In the genomic region with DNA sequence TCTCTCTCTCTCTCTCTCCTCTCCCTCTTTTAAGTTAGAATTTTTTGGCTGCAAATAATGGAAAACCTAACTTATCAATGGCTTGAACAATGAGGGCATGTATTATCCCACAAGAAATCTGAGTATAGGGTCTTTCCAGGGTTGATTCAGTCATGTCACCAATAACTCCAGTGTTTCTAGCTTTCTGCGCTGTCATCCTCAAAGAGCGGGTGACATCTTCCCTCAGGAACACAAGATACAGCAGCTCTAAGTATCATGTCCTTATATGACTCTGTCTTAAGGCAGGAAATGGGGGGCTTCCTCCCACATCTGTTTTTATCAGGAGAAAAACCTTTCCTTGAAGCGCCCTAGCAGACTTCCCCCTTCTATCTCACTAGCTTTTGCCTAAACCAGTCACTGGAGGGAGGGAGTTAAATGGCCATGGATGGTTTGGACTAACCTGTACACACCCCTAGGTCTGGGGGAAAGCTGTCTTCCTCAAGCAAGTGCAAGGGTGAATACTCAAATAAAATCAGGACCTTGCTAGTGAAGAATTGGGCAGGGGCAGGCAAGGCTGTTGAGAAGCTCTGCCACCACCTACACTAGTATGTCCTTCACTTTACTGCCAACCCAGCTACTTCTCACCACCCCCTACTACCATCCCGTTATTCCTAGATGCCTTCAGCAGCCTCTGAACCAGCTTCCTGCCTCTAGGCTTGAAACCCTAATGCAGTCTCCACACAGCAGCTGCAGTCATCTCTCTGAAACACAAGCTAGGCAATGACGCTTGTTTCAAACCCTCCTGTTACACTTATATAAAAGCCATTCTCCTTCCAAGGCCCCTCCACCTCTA, we compare ENCODE assay signal across 1 cellular context.
TF ChIP-seq lines count a peak whose summit lies in the region.

No MANE protein-coding gene starts in this region.

TF ChIP-seq in GM12878, 131 proteins besides CTCF, POLR2A, EP300 and RAD21:
- TF ChIP-seq CUX1 (IDR thresholded peaks at IDR 0.05; ENCODE audit: insufficient replicate concordance, low read depth, low read length) (no peak), RB1 (IDR thresholded peaks at IDR 0.05; ENCODE audit: borderline replicate concordance) (no peak), MEF2A (IDR thresholded peaks at IDR 0.05; ENCODE audit: insufficient read depth, low read depth, low read length) (no peak), MAX (IDR thresholded peaks at IDR 0.05; ENCODE audit: low read depth, low read length) (no peak), GABPA (IDR thresholded peaks at IDR 0.05; ENCODE audit: low read depth) (no peak), NR2F1 (conservative IDR thresholded peaks at IDR 0.05) (no peak), GATAD2B (conservative IDR thresholded peaks at IDR 0.05; ENCODE audit: low read depth) (no peak), ATF7 (IDR thresholded peaks at IDR 0.05; ENCODE audit: low read depth) (no peak)
- TF ChIP-seq, protein P1, sequence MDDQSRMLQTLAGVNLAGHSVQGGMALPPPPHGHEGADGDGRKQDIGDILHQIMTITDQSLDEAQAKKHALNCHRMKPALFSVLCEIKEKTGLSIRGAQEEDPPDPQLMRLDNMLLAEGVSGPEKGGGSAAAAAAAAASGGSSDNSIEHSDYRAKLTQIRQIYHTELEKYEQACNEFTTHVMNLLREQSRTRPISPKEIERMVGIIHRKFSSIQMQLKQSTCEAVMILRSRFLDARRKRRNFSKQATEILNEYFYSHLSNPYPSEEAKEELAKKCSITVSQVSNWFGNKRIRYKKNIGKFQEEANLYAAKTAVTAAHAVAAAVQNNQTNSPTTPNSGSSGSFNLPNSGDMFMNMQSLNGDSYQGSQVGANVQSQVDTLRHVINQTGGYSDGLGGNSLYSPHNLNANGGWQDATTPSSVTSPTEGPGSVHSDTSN (IDR thresholded peaks at IDR 0.05; ENCODE audit: insufficient replicate concordance, low read depth, low read length) = no peak
- TF ChIP-seq, protein P2, sequence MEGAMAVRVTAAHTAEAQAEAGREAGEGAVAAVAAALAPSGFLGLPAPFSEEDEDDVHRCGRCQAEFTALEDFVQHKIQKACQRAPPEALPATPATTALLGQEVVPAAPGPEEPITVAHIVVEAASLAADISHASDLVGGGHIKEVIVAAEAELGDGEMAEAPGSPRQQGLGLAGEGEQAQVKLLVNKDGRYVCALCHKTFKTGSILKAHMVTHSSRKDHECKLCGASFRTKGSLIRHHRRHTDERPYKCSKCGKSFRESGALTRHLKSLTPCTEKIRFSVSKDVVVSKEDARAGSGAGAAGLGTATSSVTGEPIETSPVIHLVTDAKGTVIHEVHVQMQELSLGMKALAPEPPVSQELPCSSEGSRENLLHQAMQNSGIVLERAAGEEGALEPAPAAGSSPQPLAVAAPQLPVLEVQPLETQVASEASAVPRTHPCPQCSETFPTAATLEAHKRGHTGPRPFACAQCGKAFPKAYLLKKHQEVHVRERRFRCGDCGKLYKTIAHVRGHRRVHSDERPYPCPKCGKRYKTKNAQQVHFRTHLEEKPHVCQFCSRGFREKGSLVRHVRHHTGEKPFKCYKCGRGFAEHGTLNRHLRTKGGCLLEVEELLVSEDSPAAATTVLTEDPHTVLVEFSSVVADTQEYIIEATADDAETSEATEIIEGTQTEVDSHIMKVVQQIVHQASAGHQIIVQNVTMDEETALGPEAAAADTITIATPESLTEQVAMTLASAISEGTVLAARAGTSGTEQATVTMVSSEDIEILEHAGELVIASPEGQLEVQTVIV (IDR thresholded peaks at IDR 0.05; ENCODE audit: borderline replicate concordance, partially characterized antibody) = no peak
- TF ChIP-seq, protein P3, sequence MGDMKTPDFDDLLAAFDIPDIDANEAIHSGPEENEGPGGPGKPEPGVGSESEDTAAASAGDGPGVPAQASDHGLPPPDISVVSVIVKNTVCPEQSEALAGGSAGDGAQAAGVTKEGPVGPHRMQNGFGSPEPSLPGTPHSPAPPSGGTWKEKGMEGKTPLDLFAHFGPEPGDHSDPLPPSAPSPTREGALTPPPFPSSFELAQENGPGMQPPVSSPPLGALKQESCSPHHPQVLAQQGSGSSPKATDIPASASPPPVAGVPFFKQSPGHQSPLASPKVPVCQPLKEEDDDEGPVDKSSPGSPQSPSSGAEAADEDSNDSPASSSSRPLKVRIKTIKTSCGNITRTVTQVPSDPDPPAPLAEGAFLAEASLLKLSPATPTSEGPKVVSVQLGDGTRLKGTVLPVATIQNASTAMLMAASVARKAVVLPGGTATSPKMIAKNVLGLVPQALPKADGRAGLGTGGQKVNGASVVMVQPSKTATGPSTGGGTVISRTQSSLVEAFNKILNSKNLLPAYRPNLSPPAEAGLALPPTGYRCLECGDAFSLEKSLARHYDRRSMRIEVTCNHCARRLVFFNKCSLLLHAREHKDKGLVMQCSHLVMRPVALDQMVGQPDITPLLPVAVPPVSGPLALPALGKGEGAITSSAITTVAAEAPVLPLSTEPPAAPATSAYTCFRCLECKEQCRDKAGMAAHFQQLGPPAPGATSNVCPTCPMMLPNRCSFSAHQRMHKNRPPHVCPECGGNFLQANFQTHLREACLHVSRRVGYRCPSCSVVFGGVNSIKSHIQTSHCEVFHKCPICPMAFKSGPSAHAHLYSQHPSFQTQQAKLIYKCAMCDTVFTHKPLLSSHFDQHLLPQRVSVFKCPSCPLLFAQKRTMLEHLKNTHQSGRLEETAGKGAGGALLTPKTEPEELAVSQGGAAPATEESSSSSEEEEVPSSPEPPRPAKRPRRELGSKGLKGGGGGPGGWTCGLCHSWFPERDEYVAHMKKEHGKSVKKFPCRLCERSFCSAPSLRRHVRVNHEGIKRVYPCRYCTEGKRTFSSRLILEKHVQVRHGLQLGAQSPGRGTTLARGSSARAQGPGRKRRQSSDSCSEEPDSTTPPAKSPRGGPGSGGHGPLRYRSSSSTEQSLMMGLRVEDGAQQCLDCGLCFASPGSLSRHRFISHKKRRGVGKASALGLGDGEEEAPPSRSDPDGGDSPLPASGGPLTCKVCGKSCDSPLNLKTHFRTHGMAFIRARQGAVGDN (IDR thresholded peaks at IDR 0.05) = no peak
